In genomic region chr7:44283381-44284211, GRCh38 we compare ENCODE assay signal across 12 cellular contexts. TPM values are rescaled to one million over a fixed set of nuclear protein-coding genes. Genes with fewer than 3 reads are reported as not detected.
DNase-seq lines count a peak whose midpoint lies in the region; ATAC-seq and TF ChIP-seq lines count a peak whose summit lies in the region.
"Had no signal": no experiment of that assay in that cellular context is flagged by ENCODE, and none has a peak within 500 bp of the region (broad histone marks: within the 10 kb centered on the region; RNA-seq: fewer than 3 reads in every experiment).

No MANE protein-coding gene starts in this region.

- H3K27me3 ChIP-seq in uterus (no peaks in the 10 kb centered on the region), prostate gland (replicated peaks; ENCODE audit: insufficient read depth) (no peaks in the 10 kb centered on the region)

- H3K4me1 Mint-ChIP-seq in activated naive CD8-positive, alpha-beta T cell treated with anti-CD3 and anti-CD28 coated beads, Interleukin-2, amount 10 ng/mL, durations not matched to agents 7 days and 5 days, result no peaks in the 10 kb centered on the region
- H3K4me1 Mint-ChIP-seq in activated naive CD8-positive, alpha-beta T cell treated with anti-CD3 and anti-CD28 coated beads, Interleukin-2, amount 50 U/mL, for 24 hours, result no peaks in the 10 kb centered on the region

- H3K27ac Mint-ChIP-seq in activated naive CD8-positive, alpha-beta T cell treated with anti-CD3 and anti-CD28 coated beads, Interleukin-2, amount 10 ng/mL, durations not matched to agents 7 days and 5 days, result no peak overlapping the region
- H3K27ac Mint-ChIP-seq in activated naive CD8-positive, alpha-beta T cell treated with anti-CD3 and anti-CD28 coated beads, Interleukin-2, amount 50 U/mL, for 24 hours, result no peak overlapping the region

- no peaks in the 10 kb centered on the region for H3K9me3 ChIP-seq in uterus
- H3K9me3 ChIP-seq in prostate gland, result no peaks in the 10 kb centered on the region

- H3K36me3 ChIP-seq in uterus, result no peaks in the 10 kb centered on the region
- H3K36me3 ChIP-seq in prostate gland, result no peaks in the 10 kb centered on the region

- H3K4me3 Mint-ChIP-seq in activated naive CD8-positive, alpha-beta T cell treated with anti-CD3 and anti-CD28 coated beads, Interleukin-2, amount 10 ng/mL, durations not matched to agents 7 days and 5 days, result no peak overlapping the region
- H3K4me3 Mint-ChIP-seq in activated naive CD8-positive, alpha-beta T cell treated with anti-CD3 and anti-CD28 coated beads, Interleukin-2, amount 50 U/mL, for 24 hours, result no peak overlapping the region
- H3K4me3 Mint-ChIP-seq: naive B cell had no signal

- POLR2A ChIA-PET in activated naive CD8-positive, alpha-beta T cell treated with anti-CD3 and anti-CD28 coated beads, Interleukin-2, amount 10 ng/mL, durations not matched to agents 7 days and 5 days (lab: Charles Lee), result no interaction called here

- no peak for TF ChIP-seq POLR2A in uterus (IDR thresholded peaks at IDR 0.05)
- TF ChIP-seq POLR2A in prostate gland (IDR thresholded peaks at IDR 0.05), result no peak

- no peak for ATAC-seq in activated naive CD8-positive, alpha-beta T cell treated with anti-CD3 and anti-CD28 coated beads, Interleukin-2, amount 10 ng/mL, durations not matched to agents 7 days and 5 days (ENCODE audit: low read depth)
- no peak for ATAC-seq in activated naive CD8-positive, alpha-beta T cell treated with anti-CD3 and anti-CD28 coated beads, Interleukin-2, amount 50 U/mL, for 24 hours
- ATAC-seq in Right ventricle myocardium inferior (peak; percentile 66), omental fat pad (ENCODE audit: low FRiP score) (no peak)

- TF ChIP-seq CTCF in omental fat pad (IDR thresholded peaks at IDR 0.05) (no peak), uterus (IDR thresholded peaks at IDR 0.05) (no peak), prostate gland (IDR thresholded peaks at IDR 0.05) (no peak)

- H3K27ac ChIP-seq in uterus (no peak overlapping the region), prostate gland (no peak overlapping the region)

- intact Hi-C loops in Right ventricle myocardium inferior (cut with DNase I) (no loop called here), uterus (cut with DNase I; ENCODE audit: low total_unique reads) (no loop called here), prostate gland (cut with DNase I) (no loop called here)

- WGBS in prostate gland, result 92% methylated on average over 15 of the region's 15 CpGs

- H3K9me3 Mint-ChIP-seq in activated naive CD8-positive, alpha-beta T cell treated with anti-CD3 and anti-CD28 coated beads, Interleukin-2, amount 10 ng/mL, durations not matched to agents 7 days and 5 days, result no peaks in the 10 kb centered on the region
- H3K9me3 Mint-ChIP-seq in activated naive CD8-positive, alpha-beta T cell treated with anti-CD3 and anti-CD28 coated beads, Interleukin-2, amount 50 U/mL, for 24 hours, result no peaks in the 10 kb centered on the region
- H3K9me3 Mint-ChIP-seq: naive B cell had no signal

- DNase-seq in activated naive CD8-positive, alpha-beta T cell treated with anti-CD3 and anti-CD28 coated beads, Interleukin-2, amount 10 ng/mL, durations not matched to agents 7 days and 5 days, result peak; percentile 22
- DNase-seq in activated naive CD8-positive, alpha-beta T cell treated with anti-CD3 and anti-CD28 coated beads, Interleukin-2, amount 50 U/mL, for 24 hours, result no peak
- DNase-seq in Right ventricle myocardium inferior (ENCODE audit: missing footprints) (peak; percentile 71), omental fat pad (ENCODE audit: low spot score) (peak; percentile 16), uterus (peak; percentile 6 to 10), GM03348 (ENCODE audit: low spot score) (no peak), cortex of kidney (lab: John Stamatoyannopoulos, UW) (no peak), prostate gland (ENCODE audit: low spot score) (no peak)
- DNase-seq: activated CD4-positive, alpha-beta T cell treated with anti-CD3 and anti-CD28 coated beads, Interleukin-2, amount 50 U/mL, for 4 hours; GOT3; naive B cell; OCI-M1 had no signal

- no peaks in the 10 kb centered on the region for H3K36me3 Mint-ChIP-seq in activated naive CD8-positive, alpha-beta T cell treated with anti-CD3 and anti-CD28 coated beads, Interleukin-2, amount 10 ng/mL, durations not matched to agents 7 days and 5 days
- H3K36me3 Mint-ChIP-seq in activated naive CD8-positive, alpha-beta T cell treated with anti-CD3 and anti-CD28 coated beads, Interleukin-2, amount 50 U/mL, for 24 hours (ENCODE audit: low read depth), result no peaks in the 10 kb centered on the region
- H3K36me3 Mint-ChIP-seq: naive B cell had no signal

- H3K4me1 ChIP-seq in uterus, result no peaks in the 10 kb centered on the region
- no peaks in the 10 kb centered on the region for H3K4me1 ChIP-seq in prostate gland (replicated peaks)

- no peaks in the 10 kb centered on the region for H3K27me3 Mint-ChIP-seq in activated naive CD8-positive, alpha-beta T cell treated with anti-CD3 and anti-CD28 coated beads, Interleukin-2, amount 10 ng/mL, durations not matched to agents 7 days and 5 days
- peaks cover 1% of the 10 kb centered on the region for H3K27me3 Mint-ChIP-seq in activated naive CD8-positive, alpha-beta T cell treated with anti-CD3 and anti-CD28 coated beads, Interleukin-2, amount 50 U/mL, for 24 hours

- no peak overlapping the region for H3K4me3 ChIP-seq in uterus
- no peak overlapping the region for H3K4me3 ChIP-seq in prostate gland

RNA-seq across cellular contexts. Expression of gene CAMK2B, which starts 41.8 kb away (rescaled TPM):
- total RNA-seq in activated naive CD8-positive, alpha-beta T cell treated with anti-CD3 and anti-CD28 coated beads, Interleukin-2, amount 10 ng/mL, durations not matched to agents 7 days and 5 days, result under 1 TPM in 1 of 2 experiments, not detected in 1; 0.11 TPM
- total RNA-seq in Right ventricle myocardium inferior (95.4 TPM), omental fat pad (under 1 TPM in 1 of 4 donors, not detected in 3; 0.48 TPM), uterus (1 to 10 TPM in 1 of 4 donors, under 1 TPM in 1, not detected in 2; 0.40 to 1.1 TPM), prostate gland (10 to 100 TPM in 1 of 2 donors, 1 to 10 TPM in 1; 5.7 to 16.9 TPM)

Comparison
In these comparisons a context has a peak if more than half of its experiments do, and no peak if none do; other contexts are left out.
1. DNase-seq: peak in activated naive CD8-positive, alpha-beta T cell treated with anti-CD3 and anti-CD28 coated beads, Interleukin-2, amount 10 ng/mL, durations not matched to agents 7 days and 5 days (single experiment), Right ventricle myocardium inferior (single experiment), omental fat pad (single experiment) and uterus (2 of 2); none in activated naive CD8-positive, alpha-beta T cell treated with anti-CD3 and anti-CD28 coated beads, Interleukin-2, amount 50 U/mL, for 24 hours (single experiment), GM03348 (single experiment), cortex of kidney (single experiment) and prostate gland (single experiment).